ENCODE assay signal across 23 cellular contexts in the genomic region with DNA sequence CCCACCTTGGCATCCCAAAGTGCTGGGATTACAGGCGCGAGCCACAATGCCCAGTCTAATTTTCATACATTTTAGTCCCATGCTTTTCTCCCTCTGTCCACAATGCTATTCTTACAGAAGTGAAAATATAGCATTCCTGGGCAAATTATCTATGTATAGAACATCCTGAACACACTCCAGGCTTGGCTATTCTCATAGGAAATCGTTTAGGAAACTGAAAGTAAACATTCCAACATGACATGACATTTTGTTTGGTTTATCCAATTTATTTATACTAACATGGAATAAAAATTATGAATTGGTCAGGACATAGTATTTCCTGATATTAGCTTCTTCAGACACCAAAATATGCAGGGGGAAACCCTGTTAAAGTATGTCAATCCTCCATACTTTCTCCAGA. TPM values are rescaled to one million over a fixed set of nuclear protein-coding genes. Genes with fewer than 3 reads are reported as not detected.
DNase-seq lines count a peak whose midpoint lies in the region; FAIRE-seq and TF ChIP-seq lines count a peak whose summit lies in the region.
"Had no signal": no experiment of that assay in that cellular context is flagged by ENCODE, and none has a peak within 500 bp of the region (broad histone marks: within the 10 kb centered on the region; RNA-seq: fewer than 3 reads in every experiment).

No MANE protein-coding gene starts in this region.

- H3K79me2 ChIP-seq in endothelial cell of umbilical vein (ENCODE audit: control insufficient read depth, insufficient read depth, low read length): no peaks in the 10 kb centered on the region

- dilution Hi-C loops in endothelial cell of umbilical vein (cut with MboI; ENCODE audit: extremely low pct_ligation_motif_present, low sequenced_read_pairs): no loop called here

- H3K9me3 ChIP-seq in SJSA1 (replicated peaks) (no peaks in the 10 kb centered on the region), endothelial cell of umbilical vein (replicated peaks; ENCODE audit: control insufficient read depth, insufficient read depth, low read length) (no peaks in the 10 kb centered on the region), stomach smooth muscle (ENCODE audit: control insufficient read depth in 2 of 2, low read length in 2 of 2) (no peaks in the 10 kb centered on the region)
- H3K9me3 ChIP-seq: SK-N-SH had no signal

- DNase-seq in SJSA1 (ENCODE audit: low read depth in 1 of 2, low spot score in 2 of 2): no peak
- DNase-seq in endothelial cell of umbilical vein (ENCODE audit: low read depth, low spot score): peak; percentile 13
- DNase-seq in iris pigment epithelial cell (ENCODE audit: low read depth): peak; percentile 25
- no peak for DNase-seq in NCI-H2107 (lab: John Stamatoyannopoulos, UW)
- no peak for DNase-seq in stimulated activated naive CD4-positive, alpha-beta T cell treated with Interleukin-2 at 50 U/mL for 16 hours (lab: John Stamatoyannopoulos, UW)
- no peak for DNase-seq in hippocampal formation (lab: John Stamatoyannopoulos, UW)
- DNase-seq: ACHN; C1 segment of cervical spinal cord; CD8-positive, alpha-beta memory T cell; KG1; MV-4-11; NCI-H1417 treated with DMSO at 0.1 percent for 48 hours; NCI-H187 treated with DMSO at 0.1 percent for 48 hours; NCI-H446; NCI-H69; OCI-M1; SHP77; SK-N-SH had no signal

- BruUV-seq in endothelial cell of umbilical vein (replicated peaks; lab: Mats Ljungman, UMichigan): no TSS peak

- peaks cover 32% of the 10 kb centered on the region for H3K36me3 ChIP-seq in SJSA1
- H3K36me3 ChIP-seq in endothelial cell of umbilical vein (ENCODE audit: control insufficient read depth in 2 of 2, extremely low read depth in 1 of 2, insufficient read depth in 2 of 2, low read length in 2 of 2): peaks cover 2 to 3% of the 10 kb centered on the region in 2 experiments
- H3K36me3 ChIP-seq in stomach smooth muscle (ENCODE audit: control insufficient read depth in 2 of 2, insufficient read depth in 2 of 2, low read length in 2 of 2): peaks cover 7 to 17% of the 10 kb centered on the region in 2 donors

- FAIRE-seq in endothelial cell of umbilical vein (lab: Jason Lieb, UNC): no peak
- FAIRE-seq: GM12892, GM18507, H1, HepG2 had no signal

- no peaks in the 10 kb centered on the region for H4K20me1 ChIP-seq in endothelial cell of umbilical vein (replicated peaks; ENCODE audit: control insufficient read depth, extremely low read depth, insufficient read depth, low read length)

- H3K4me3 ChIP-seq in SJSA1 (no peak overlapping the region), endothelial cell of umbilical vein (replicated peaks in 1 of 3; ENCODE audit: insufficient read depth in 1 of 3, low read depth in 1 of 3, low read length in 3 of 3) (no peak overlapping the region), stomach smooth muscle (ENCODE audit: low read length in 2 of 2) (no peak overlapping the region)

- H3K9ac ChIP-seq in endothelial cell of umbilical vein (replicated peaks; ENCODE audit: extremely low read depth, insufficient read depth, low read length) (no peak overlapping the region), stomach smooth muscle (ENCODE audit: low read length in 2 of 2) (no peak overlapping the region)
- H3K9ac ChIP-seq: SK-N-SH had no signal

- CTCF ChIA-PET in endothelial cell of umbilical vein (lab: Charles Lee): interaction anchor here (2.4 kb wide), 2 partner anchors 52 to 57 kb away, joined by 5 to 6 read pairs; no protein-coding TSS in a partner anchor

- intact Hi-C loops in endothelial cell of umbilical vein (cut with micrococcal nuclease): no loop called here

- POLR2A ChIA-PET in endothelial cell of umbilical vein (lab: Charles Lee): no interaction called here

- no peak overlapping the region for H2AFZ ChIP-seq in endothelial cell of umbilical vein (ENCODE audit: low read depth, low read length)

- no peak for TF ChIP-seq CTCF in endothelial cell of umbilical vein (IDR thresholded peaks at IDR 0.05; ENCODE audit: extremely low read depth in 1 of 2, insufficient read depth in 1 of 2, low read depth in 1 of 2, low read length in 2 of 2)

- no peak overlapping the region for H3K4me2 ChIP-seq in endothelial cell of umbilical vein (ENCODE audit: insufficient read depth, low read length)
- H3K4me2 ChIP-seq: SK-N-SH had no signal

- H3K4me1 ChIP-seq in SJSA1 (replicated peaks) (peaks cover 12% of the 10 kb centered on the region), endothelial cell of umbilical vein (ENCODE audit: control insufficient read depth, extremely low read depth, insufficient read depth, low read length) (peaks cover 4% of the 10 kb centered on the region), stomach smooth muscle (ENCODE audit: control insufficient read depth, insufficient read depth, low read length) (peaks cover 15% of the 10 kb centered on the region)

- no peaks in the 10 kb centered on the region for H3K27me3 ChIP-seq in SJSA1 (replicated peaks)
- H3K27me3 ChIP-seq in endothelial cell of umbilical vein (ENCODE audit: control insufficient read depth in 2 of 2, insufficient read depth in 2 of 2, low read length in 2 of 2): no peaks in the 10 kb centered on the region
- no peaks in the 10 kb centered on the region for H3K27me3 ChIP-seq in stomach smooth muscle (ENCODE audit: control insufficient read depth in 1 of 2, insufficient read depth in 2 of 2, low read length in 2 of 2)

- TF ChIP-seq POLR2A in endothelial cell of umbilical vein (IDR thresholded peaks at IDR 0.05; ENCODE audit: low read depth, low read length): no peak

- H3K27ac ChIP-seq in SJSA1 (0 out of 2 replicates have a peak overlapping the region, but pooled peaks have one; percentile 7), endothelial cell of umbilical vein (ENCODE audit: insufficient read depth, low read depth, low read length) (no peak overlapping the region), stomach smooth muscle (ENCODE audit: low read length) (peak overlapping the region; percentile 24)

- H3K9me1 ChIP-seq in endothelial cell of umbilical vein (replicated peaks; ENCODE audit: control insufficient read depth, extremely low read depth, insufficient read depth, low read length): no peaks in the 10 kb centered on the region

TF ChIP-seq in endothelial cell of umbilical vein, 7 proteins besides CTCF, POLR2A, EP300 and RAD21:
- no peak for TF ChIP-seq MYC (IDR thresholded peaks at IDR 0.05; ENCODE audit: low read depth, low read length)
- TF ChIP-seq POLR2AphosphoS5 (IDR thresholded peaks at IDR 0.05; ENCODE audit: insufficient read depth, low read depth, low read length): no peak
- no peak for TF ChIP-seq EZH2 (IDR thresholded peaks at IDR 0.05; ENCODE audit: borderline replicate concordance, low read depth, low read length, severe bottlenecking)
- TF ChIP-seq JUN (IDR thresholded peaks at IDR 0.05; ENCODE audit: borderline replicate concordance, insufficient read depth, insufficient read length, low read depth): no peak
- TF ChIP-seq, protein P1, sequence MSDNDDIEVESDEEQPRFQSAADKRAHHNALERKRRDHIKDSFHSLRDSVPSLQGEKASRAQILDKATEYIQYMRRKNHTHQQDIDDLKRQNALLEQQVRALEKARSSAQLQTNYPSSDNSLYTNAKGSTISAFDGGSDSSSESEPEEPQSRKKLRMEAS (IDR thresholded peaks at IDR 0.05; ENCODE audit: insufficient read depth, insufficient read length): no peak
- TF ChIP-seq GATA2 (IDR thresholded peaks at IDR 0.05; ENCODE audit: insufficient read depth, insufficient read length, low read depth, low read length): no peak
- no peak for TF ChIP-seq FOS (IDR thresholded peaks at IDR 0.05; ENCODE audit: borderline replicate concordance, insufficient read depth, low read length)

RNA-seq across cellular contexts. Expression of gene SYNM, which starts 52.6 kb away (rescaled TPM):
- total RNA-seq in SJSA1 (2014; rRNA removed; shearing (Covaris generic)): 71.3 TPM in 2 replicates
- 10.2 and 20.4 TPM in 2 replicates for total RNA-seq in endothelial cell of umbilical vein
- 2.7 and 3.7 TPM in 2 replicates for polyA plus RNA-seq in endothelial cell of umbilical vein
- polyA plus RNA-seq in endothelial cell of umbilical vein (2011; cell fraction: cytosol; rRNA removed): 2.4 and 2.5 TPM in 2 replicates
- 6.9 and 7.4 TPM in 2 replicates for polyA plus RNA-seq in endothelial cell of umbilical vein (2011; cell fraction: nucleus; rRNA removed)
- 3.8 and 7.3 TPM in 2 replicates for polyA plus RNA-seq in endothelial cell of umbilical vein (2012)
- 7.1 and 7.4 TPM in 2 replicates for polyA minus RNA-seq in endothelial cell of umbilical vein
- polyA minus RNA-seq in endothelial cell of umbilical vein (2011; cell fraction: cytosol; rRNA and poly(A)+ RNA removed): 21.7 TPM
- 3.9 and 5.2 TPM in 2 replicates for polyA minus RNA-seq in endothelial cell of umbilical vein (2011; cell fraction: nucleus; rRNA and poly(A)+ RNA removed)

Comparison
In these comparisons a context has a peak if more than half of its experiments do, and no peak if none do; other contexts are left out.
1. DNase-seq: peak in endothelial cell of umbilical vein (single experiment) and iris pigment epithelial cell (single experiment); none in SJSA1 (0 of 2), NCI-H2107 (single experiment), stimulated activated naive CD4-positive, alpha-beta T cell treated with Interleukin-2 at 50 U/mL for 16 hours (single experiment) and hippocampal formation (0 of 2).